1 cellular context compared by ENCODE assay signal in the genomic region with DNA sequence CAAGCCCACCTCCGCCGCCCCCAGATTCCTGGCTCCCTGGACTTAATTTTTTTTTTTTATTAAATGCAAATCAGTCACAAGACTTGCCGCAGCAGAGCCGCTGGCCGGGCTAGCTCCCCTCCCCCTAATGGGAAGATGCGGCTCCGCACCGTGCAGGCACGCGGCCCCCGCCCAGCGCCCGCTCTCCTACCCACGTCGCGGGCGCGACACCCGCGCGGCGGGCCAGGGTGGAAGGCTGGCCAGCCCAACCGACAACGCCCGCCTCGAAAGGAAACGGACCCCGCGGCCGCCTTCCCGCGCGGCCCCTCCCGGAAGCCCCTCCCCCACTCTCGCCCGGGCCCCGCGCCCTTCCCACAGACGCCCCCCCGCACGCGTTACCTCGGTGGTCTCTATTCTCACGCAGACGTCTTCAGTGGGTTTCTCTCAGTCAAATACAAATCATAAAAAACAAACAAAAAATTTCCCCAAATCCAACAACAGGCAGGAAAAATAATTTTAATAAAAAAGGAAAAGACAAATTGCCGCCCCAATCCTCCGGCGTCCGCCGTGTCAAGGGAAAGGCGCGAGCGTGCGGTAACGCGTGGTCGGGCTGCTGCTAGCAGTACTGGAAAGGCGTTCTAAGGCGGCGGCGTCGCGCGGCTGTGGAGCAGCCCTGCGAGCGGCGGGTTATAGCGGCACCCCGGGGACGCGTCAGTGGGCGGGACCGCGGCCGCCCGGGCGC.
TF ChIP-seq lines count a peak whose summit lies in the region.

A gene (minus strand): TSS at position 643 of the 721 bp plus-strand sequence. CDS start 1,480 bp downstream, outside the sequence.

TF ChIP-seq in HepG2, 621 proteins besides CTCF, POLR2A, EP300 and RAD21 (continued from another document and continues in another):
- TF ChIP-seq, protein P1, sequence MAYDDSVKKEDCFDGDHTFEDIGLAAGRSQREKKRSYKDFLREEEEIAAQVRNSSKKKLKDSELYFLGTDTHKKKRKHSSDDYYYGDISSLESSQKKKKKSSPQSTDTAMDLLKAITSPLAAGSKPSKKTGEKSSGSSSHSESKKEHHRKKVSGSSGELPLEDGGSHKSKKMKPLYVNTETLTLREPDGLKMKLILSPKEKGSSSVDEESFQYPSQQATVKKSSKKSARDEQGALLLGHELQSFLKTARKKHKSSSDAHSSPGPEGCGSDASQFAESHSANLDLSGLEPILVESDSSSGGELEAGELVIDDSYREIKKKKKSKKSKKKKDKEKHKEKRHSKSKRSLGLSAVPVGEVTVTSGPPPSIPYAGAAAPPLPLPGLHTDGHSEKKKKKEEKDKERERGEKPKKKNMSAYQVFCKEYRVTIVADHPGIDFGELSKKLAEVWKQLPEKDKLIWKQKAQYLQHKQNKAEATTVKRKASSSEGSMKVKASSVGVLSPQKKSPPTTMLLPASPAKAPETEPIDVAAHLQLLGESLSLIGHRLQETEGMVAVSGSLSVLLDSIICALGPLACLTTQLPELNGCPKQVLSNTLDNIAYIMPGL (CRISPR knock-in tag; IDR thresholded peaks at IDR 0.05; ENCODE audit: borderline replicate concordance in 1 of 2, low read depth in 1 of 2): peak; percentile 9 to 64; a peak in 2 of 4 replicates
- TF ChIP-seq TBL1XR1 (IDR thresholded peaks at IDR 0.05; ENCODE audit: borderline replicate concordance, low read length, partially characterized antibody) (peak; percentile 51), ZNF468 (CRISPR knock-in tag; IDR thresholded peaks at IDR 0.05) (no peak), ISL2 (CRISPR knock-in tag; IDR thresholded peaks at IDR 0.05) (peak; percentile 87), JDP2 (CRISPR knock-in tag; IDR thresholded peaks at IDR 0.05; ENCODE audit: borderline replicate concordance) (no peak), MZF1 (CRISPR knock-in tag; IDR thresholded peaks at IDR 0.05; ENCODE audit: borderline replicate concordance) (no peak), HOXA7 (CRISPR knock-in tag; IDR thresholded peaks at IDR 0.05) (0 out of 2 replicates have a peak, but pooled peaks have one; percentile 59), ONECUT2 (CRISPR knock-in tag; IDR thresholded peaks at IDR 0.05) (peak; percentile 65), MEIS1 (CRISPR knock-in tag; IDR thresholded peaks at IDR 0.05; ENCODE audit: borderline replicate concordance) (no peak), ZNF878 (CRISPR knock-in tag; IDR thresholded peaks at IDR 0.05) (peak; percentile 48; the same call in 1 of the 2 replicates), TOE1 (CRISPR knock-in tag; IDR thresholded peaks at IDR 0.05) (0 out of 2 replicates have a peak, but pooled peaks have one; percentile 88), ZNF720 (CRISPR knock-in tag; IDR thresholded peaks at IDR 0.05) (no peak), AGO2 (optimal IDR thresholded peaks at IDR 0.05; ENCODE audit: low read depth, low read length) (peak; percentile 99), HMG20A (CRISPR knock-in tag; IDR thresholded peaks at IDR 0.05; ENCODE audit: borderline replicate concordance) (peak; percentile 32; the same call in 1 of the 2 replicates), IKZF1 (IDR thresholded peaks at IDR 0.05) (no peak), NCOA1 (CRISPR knock-in tag; IDR thresholded peaks at IDR 0.05) (no peak), ZNF12 (CRISPR knock-in tag; IDR thresholded peaks at IDR 0.05) (peak; percentile 71; the same call in 1 of the 2 replicates), SNRNP70 (IDR thresholded peaks at IDR 0.05; ENCODE audit: low read depth, low read length) (0 out of 2 replicates have a peak, but pooled peaks have one; percentile 33), TAF15 (IDR thresholded peaks at IDR 0.05; ENCODE audit: low read depth, low read length, poor library complexity, severe bottlenecking) (no peak), TOPORS (CRISPR knock-in tag; IDR thresholded peaks at IDR 0.05) (no peak), SP2 (CRISPR knock-in tag; IDR thresholded peaks at IDR 0.05) (no peak), ZNF746 (CRISPR knock-in tag; IDR thresholded peaks at IDR 0.05) (peak; percentile 63; the same call in 1 of the 2 replicates), SOX13 (IDR thresholded peaks at IDR 0.05) (peak; percentile 39; the same call in 1 of the 2 replicates), SOX13 (CRISPR knock-in tag; conservative IDR thresholded peaks at IDR 0.05 in 1 of 2, IDR thresholded peaks at IDR 0.05 in 1 of 2) (peak in 1 of 2 experiments; percentile 78; a peak in 2 of 4 replicates), ZNF296 (CRISPR knock-in tag; conservative IDR thresholded peaks at IDR 0.05) (0 out of 2 replicates have a peak, but pooled peaks have one; percentile 49), ZKSCAN8 (CRISPR knock-in tag; IDR thresholded peaks at IDR 0.05; ENCODE audit: borderline replicate concordance) (no peak; the same call in 1 of the 2 replicates), NFRKB (IDR thresholded peaks at IDR 0.05) (no peak), HNRNPK (IDR thresholded peaks at IDR 0.05; ENCODE audit: low read depth, low read length, poor library complexity, severe bottlenecking) (peak; percentile 97), POLR2AphosphoS5 (IDR thresholded peaks at IDR 0.05; ENCODE audit: low read depth, low read length) (peak; percentile 100), ETV5 (CRISPR knock-in tag; IDR thresholded peaks at IDR 0.05; ENCODE audit: borderline replicate concordance) (peak; percentile 47; the same call in 1 of the 2 replicates), KDM4B (CRISPR knock-in tag; IDR thresholded peaks at IDR 0.05) (peak; percentile 62; the same call in 1 of the 2 replicates)
- TF ChIP-seq, protein P2, sequence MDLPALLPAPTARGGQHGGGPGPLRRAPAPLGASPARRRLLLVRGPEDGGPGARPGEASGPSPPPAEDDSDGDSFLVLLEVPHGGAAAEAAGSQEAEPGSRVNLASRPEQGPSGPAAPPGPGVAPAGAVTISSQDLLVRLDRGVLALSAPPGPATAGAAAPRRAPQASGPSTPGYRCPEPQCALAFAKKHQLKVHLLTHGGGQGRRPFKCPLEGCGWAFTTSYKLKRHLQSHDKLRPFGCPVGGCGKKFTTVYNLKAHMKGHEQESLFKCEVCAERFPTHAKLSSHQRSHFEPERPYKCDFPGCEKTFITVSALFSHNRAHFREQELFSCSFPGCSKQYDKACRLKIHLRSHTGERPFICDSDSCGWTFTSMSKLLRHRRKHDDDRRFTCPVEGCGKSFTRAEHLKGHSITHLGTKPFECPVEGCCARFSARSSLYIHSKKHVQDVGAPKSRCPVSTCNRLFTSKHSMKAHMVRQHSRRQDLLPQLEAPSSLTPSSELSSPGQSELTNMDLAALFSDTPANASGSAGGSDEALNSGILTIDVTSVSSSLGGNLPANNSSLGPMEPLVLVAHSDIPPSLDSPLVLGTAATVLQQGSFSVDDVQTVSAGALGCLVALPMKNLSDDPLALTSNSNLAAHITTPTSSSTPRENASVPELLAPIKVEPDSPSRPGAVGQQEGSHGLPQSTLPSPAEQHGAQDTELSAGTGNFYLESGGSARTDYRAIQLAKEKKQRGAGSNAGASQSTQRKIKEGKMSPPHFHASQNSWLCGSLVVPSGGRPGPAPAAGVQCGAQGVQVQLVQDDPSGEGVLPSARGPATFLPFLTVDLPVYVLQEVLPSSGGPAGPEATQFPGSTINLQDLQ (CRISPR knock-in tag; IDR thresholded peaks at IDR 0.05): no peak
- TF ChIP-seq, protein P3, sequence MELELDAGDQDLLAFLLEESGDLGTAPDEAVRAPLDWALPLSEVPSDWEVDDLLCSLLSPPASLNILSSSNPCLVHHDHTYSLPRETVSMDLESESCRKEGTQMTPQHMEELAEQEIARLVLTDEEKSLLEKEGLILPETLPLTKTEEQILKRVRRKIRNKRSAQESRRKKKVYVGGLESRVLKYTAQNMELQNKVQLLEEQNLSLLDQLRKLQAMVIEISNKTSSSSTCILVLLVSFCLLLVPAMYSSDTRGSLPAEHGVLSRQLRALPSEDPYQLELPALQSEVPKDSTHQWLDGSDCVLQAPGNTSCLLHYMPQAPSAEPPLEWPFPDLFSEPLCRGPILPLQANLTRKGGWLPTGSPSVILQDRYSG (CRISPR knock-in tag; IDR thresholded peaks at IDR 0.05): 0 out of 2 replicates have a peak, but pooled peaks have one; percentile 58
- TF ChIP-seq, protein P4, sequence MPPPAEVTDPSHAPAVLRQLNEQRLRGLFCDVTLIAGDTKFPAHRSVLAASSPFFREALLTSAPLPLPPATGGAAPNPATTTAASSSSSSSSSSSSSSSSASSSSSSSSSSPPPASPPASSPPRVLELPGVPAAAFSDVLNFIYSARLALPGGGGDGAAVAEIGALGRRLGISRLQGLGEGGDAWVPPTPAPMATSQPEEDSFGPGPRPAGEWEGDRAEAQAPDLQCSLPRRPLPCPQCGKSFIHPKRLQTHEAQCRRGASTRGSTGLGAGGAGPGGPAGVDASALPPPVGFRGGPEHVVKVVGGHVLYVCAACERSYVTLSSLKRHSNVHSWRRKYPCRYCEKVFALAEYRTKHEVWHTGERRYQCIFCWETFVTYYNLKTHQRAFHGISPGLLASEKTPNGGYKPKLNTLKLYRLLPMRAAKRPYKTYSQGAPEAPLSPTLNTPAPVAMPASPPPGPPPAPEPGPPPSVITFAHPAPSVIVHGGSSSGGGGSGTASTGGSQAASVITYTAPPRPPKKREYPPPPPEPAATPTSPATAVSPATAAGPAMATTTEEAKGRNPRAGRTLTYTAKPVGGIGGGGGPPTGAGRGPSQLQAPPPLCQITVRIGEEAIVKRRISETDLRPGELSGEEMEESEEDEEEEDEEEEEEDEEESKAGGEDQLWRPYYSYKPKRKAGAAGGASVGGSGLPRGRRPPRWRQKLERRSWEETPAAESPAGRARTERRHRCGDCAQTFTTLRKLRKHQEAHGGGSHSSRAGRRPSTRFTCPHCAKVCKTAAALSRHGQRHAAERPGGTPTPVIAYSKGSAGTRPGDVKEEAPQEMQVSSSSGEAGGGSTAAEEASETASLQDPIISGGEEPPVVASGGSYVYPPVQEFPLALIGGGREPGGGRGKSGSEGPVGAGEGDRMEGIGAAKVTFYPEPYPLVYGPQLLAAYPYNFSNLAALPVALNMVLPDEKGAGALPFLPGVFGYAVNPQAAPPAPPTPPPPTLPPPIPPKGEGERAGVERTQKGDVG (CRISPR knock-in tag; IDR thresholded peaks at IDR 0.05; ENCODE audit: borderline replicate concordance): no peak
- TF ChIP-seq, protein P5, sequence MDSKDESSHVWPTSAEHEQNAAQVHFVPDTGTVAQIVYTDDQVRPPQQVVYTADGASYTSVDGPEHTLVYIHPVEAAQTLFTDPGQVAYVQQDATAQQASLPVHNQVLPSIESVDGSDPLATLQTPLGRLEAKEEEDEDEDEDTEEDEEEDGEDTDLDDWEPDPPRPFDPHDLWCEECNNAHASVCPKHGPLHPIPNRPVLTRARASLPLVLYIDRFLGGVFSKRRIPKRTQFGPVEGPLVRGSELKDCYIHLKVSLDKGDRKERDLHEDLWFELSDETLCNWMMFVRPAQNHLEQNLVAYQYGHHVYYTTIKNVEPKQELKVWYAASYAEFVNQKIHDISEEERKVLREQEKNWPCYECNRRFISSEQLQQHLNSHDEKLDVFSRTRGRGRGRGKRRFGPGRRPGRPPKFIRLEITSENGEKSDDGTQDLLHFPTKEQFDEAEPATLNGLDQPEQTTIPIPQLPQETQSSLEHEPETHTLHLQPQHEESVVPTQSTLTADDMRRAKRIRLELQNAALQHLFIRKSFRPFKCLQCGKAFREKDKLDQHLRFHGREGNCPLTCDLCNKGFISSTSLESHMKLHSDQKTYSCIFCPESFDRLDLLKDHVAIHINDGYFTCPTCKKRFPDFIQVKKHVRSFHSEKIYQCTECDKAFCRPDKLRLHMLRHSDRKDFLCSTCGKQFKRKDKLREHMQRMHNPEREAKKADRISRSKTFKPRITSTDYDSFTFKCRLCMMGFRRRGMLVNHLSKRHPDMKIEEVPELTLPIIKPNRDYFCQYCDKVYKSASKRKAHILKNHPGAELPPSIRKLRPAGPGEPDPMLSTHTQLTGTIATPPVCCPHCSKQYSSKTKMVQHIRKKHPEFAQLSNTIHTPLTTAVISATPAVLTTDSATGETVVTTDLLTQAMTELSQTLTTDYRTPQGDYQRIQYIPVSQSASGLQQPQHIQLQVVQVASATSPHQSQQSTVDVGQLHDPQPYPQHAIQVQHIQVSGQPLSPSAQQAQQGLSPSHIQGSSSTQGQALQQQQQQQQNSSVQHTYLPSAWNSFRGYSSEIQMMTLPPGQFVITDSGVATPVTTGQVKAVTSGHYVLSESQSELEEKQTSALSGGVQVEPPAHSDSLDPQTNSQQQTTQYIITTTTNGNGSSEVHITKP (CRISPR knock-in tag; IDR thresholded peaks at IDR 0.05; ENCODE audit: low read depth): no peak
- TF ChIP-seq, protein P6, sequence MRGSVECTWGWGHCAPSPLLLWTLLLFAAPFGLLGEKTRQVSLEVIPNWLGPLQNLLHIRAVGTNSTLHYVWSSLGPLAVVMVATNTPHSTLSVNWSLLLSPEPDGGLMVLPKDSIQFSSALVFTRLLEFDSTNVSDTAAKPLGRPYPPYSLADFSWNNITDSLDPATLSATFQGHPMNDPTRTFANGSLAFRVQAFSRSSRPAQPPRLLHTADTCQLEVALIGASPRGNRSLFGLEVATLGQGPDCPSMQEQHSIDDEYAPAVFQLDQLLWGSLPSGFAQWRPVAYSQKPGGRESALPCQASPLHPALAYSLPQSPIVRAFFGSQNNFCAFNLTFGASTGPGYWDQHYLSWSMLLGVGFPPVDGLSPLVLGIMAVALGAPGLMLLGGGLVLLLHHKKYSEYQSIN (CRISPR knock-in tag; IDR thresholded peaks at IDR 0.05; ENCODE audit: borderline replicate concordance): no peak
- TF ChIP-seq, protein P7, sequence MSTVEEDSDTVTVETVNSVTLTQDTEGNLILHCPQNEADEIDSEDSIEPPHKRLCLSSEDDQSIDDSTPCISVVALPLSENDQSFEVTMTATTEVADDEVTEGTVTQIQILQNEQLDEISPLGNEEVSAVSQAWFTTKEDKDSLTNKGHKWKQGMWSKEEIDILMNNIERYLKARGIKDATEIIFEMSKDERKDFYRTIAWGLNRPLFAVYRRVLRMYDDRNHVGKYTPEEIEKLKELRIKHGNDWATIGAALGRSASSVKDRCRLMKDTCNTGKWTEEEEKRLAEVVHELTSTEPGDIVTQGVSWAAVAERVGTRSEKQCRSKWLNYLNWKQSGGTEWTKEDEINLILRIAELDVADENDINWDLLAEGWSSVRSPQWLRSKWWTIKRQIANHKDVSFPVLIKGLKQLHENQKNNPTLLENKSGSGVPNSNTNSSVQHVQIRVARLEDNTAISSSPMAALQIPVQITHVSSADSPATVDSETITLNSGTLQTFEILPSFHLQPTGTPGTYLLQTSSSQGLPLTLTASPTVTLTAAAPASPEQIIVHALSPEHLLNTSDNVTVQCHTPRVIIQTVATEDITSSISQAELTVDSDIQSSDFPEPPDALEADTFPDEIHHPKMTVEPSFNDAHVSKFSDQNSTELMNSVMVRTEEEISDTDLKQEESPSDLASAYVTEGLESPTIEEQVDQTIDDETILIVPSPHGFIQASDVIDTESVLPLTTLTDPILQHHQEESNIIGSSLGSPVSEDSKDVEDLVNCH (CRISPR knock-in tag; IDR thresholded peaks at IDR 0.05): no peak
- TF ChIP-seq, protein P8, sequence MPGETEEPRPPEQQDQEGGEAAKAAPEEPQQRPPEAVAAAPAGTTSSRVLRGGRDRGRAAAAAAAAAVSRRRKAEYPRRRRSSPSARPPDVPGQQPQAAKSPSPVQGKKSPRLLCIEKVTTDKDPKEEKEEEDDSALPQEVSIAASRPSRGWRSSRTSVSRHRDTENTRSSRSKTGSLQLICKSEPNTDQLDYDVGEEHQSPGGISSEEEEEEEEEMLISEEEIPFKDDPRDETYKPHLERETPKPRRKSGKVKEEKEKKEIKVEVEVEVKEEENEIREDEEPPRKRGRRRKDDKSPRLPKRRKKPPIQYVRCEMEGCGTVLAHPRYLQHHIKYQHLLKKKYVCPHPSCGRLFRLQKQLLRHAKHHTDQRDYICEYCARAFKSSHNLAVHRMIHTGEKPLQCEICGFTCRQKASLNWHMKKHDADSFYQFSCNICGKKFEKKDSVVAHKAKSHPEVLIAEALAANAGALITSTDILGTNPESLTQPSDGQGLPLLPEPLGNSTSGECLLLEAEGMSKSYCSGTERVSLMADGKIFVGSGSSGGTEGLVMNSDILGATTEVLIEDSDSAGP (CRISPR knock-in tag; IDR thresholded peaks at IDR 0.05; ENCODE audit: borderline replicate concordance): peak; percentile 47; the same call in 1 of the 2 replicates
